24 cellular contexts compared by ENCODE assay signal in genomic region chr15:76871930-76872329, GRCh38. TPM values are rescaled to one million over a fixed set of nuclear protein-coding genes. Genes with fewer than 3 reads are reported as not detected.
A peak's percentile ranks its signal among the peaks of the same experiment; 100 is the strongest.
DNase-seq lines count a peak whose midpoint lies in the region; ATAC-seq and TF ChIP-seq lines count a peak whose summit lies in the region.
"Had no signal": no experiment of that assay in that cellular context is flagged by ENCODE, and none has a peak within 500 bp of the region (broad histone marks: within the 10 kb centered on the region; RNA-seq: fewer than 3 reads in every experiment).

No MANE protein-coding gene starts in this region.

- no peak overlapping the region for H3K4me3 Mint-ChIP-seq in activated T-cell treated with anti-CD3 and anti-CD28 coated beads, Interleukin-2, amount 50 U/mL, for 72 hours
- no peak overlapping the region for H3K4me3 Mint-ChIP-seq in activated T-helper 17 cell treated with anti-CD3 and anti-CD28 coated beads, Interleukin-2, amount 50 U/mL, for 72 hours
- H3K4me3 Mint-ChIP-seq in stimulated activated naive CD8-positive, alpha-beta T cell treated with anti-CD3 and anti-CD28 coated beads, Interleukin-15, amount 100 ng/mL, for 72 hours: peak overlapping the region; percentile 2 to 6
- H3K4me3 Mint-ChIP-seq: nephron, WTC11 had no signal

- H3K36me3 Mint-ChIP-seq in activated T-cell treated with anti-CD3 and anti-CD28 coated beads, Interleukin-2, amount 50 U/mL, for 72 hours (ENCODE audit: insufficient read depth in 2 of 2): peaks cover 0 to 4% of the 10 kb centered on the region in 2 donors
- H3K36me3 Mint-ChIP-seq in activated T-helper 17 cell treated with anti-CD3 and anti-CD28 coated beads, Interleukin-2, amount 50 U/mL, for 72 hours (ENCODE audit: low read depth): peaks cover 20% of the 10 kb centered on the region

- H3K9me3 Mint-ChIP-seq in activated T-cell treated with anti-CD3 and anti-CD28 coated beads, Interleukin-2, amount 50 U/mL, for 72 hours: no peaks in the 10 kb centered on the region
- no peaks in the 10 kb centered on the region for H3K9me3 Mint-ChIP-seq in activated T-helper 17 cell treated with anti-CD3 and anti-CD28 coated beads, Interleukin-2, amount 50 U/mL, for 72 hours
- no peaks in the 10 kb centered on the region for H3K9me3 Mint-ChIP-seq in stimulated activated naive CD8-positive, alpha-beta T cell treated with anti-CD3 and anti-CD28 coated beads, Interleukin-15, amount 100 ng/mL, for 72 hours
- H3K9me3 Mint-ChIP-seq: nephron, WTC11 had no signal

- no peak for DNase-seq in activated T-cell treated with anti-CD3 and anti-CD28 coated beads, Interleukin-2, amount 50 U/mL, for 72 hours
- DNase-seq in activated T-cell treated with anti-CD3 and anti-CD28 coated beads for 4 hours: no peak
- peak; percentile 6 for DNase-seq in glomerular visceral epithelial cell (ENCODE audit: extremely low spot score)
- DNase-seq in stimulated activated naive CD8-positive, alpha-beta T cell treated with anti-CD3 and anti-CD28 coated beads, Interleukin-15, amount 100 ng/mL, for 72 hours: no peak
- DNase-seq in BE2C: no peak
- no peak for DNase-seq in NCI-H2107 treated with DMSO at 0.1 percent for 48 hours (lab: John Stamatoyannopoulos, UW; ENCODE audit: unreplicated experiment)
- DNase-seq: colonic mucosa; midbrain; MV-4-11; NCI-H1694 treated with DMSO at 0.1 percent for 48 hours; NCI-H526 treated with DMSO at 0.1 percent for 48 hours; pancreas; RPMI8226; stimulated activated CD4-positive, alpha-beta T cell treated with anti-CD3 and anti-CD28 coated beads, Interleukin-4, amount 100 ng/mL, for 1 hour; stimulated activated naive CD4-positive, alpha-beta T cell treated with Interleukin-2 at 50 U/mL for 16 hours; T-helper 9 cell had no signal

- peaks cover 7% of the 10 kb centered on the region for H3K4me1 Mint-ChIP-seq in activated T-cell treated with anti-CD3 and anti-CD28 coated beads, Interleukin-2, amount 50 U/mL, for 72 hours (ENCODE audit: low read depth)
- peaks cover 10% of the 10 kb centered on the region for H3K4me1 Mint-ChIP-seq in activated T-helper 17 cell treated with anti-CD3 and anti-CD28 coated beads, Interleukin-2, amount 50 U/mL, for 72 hours
- peaks cover 47% of the 10 kb centered on the region for H3K4me1 Mint-ChIP-seq in stimulated activated naive CD8-positive, alpha-beta T cell treated with anti-CD3 and anti-CD28 coated beads, Interleukin-15, amount 100 ng/mL, for 72 hours
- H3K4me1 Mint-ChIP-seq: nephron, WTC11 had no signal

- H3K36me3 ChIP-seq in BE2C: no peaks in the 10 kb centered on the region
- H3K36me3 ChIP-seq: colonic mucosa had no signal

- no peaks in the 10 kb centered on the region for H3K9me3 ChIP-seq in BE2C
- H3K9me3 ChIP-seq: colonic mucosa, esophagus muscularis mucosa, pancreas, right atrium auricular region, tibial nerve had no signal

- no peaks in the 10 kb centered on the region for H3K27me3 Mint-ChIP-seq in activated T-cell treated with anti-CD3 and anti-CD28 coated beads, Interleukin-2, amount 50 U/mL, for 72 hours (ENCODE audit: low read depth)
- H3K27me3 Mint-ChIP-seq in activated T-helper 17 cell treated with anti-CD3 and anti-CD28 coated beads, Interleukin-2, amount 50 U/mL, for 72 hours: no peaks in the 10 kb centered on the region
- no peaks in the 10 kb centered on the region for H3K27me3 Mint-ChIP-seq in stimulated activated naive CD8-positive, alpha-beta T cell treated with anti-CD3 and anti-CD28 coated beads, Interleukin-15, amount 100 ng/mL, for 72 hours

- peak overlapping the region; percentile 5 for H3K27ac Mint-ChIP-seq in activated T-cell treated with anti-CD3 and anti-CD28 coated beads, Interleukin-2, amount 50 U/mL, for 72 hours
- peak overlapping the region; percentile 62 for H3K27ac Mint-ChIP-seq in activated T-helper 17 cell treated with anti-CD3 and anti-CD28 coated beads, Interleukin-2, amount 50 U/mL, for 72 hours
- H3K27ac Mint-ChIP-seq in stimulated activated naive CD8-positive, alpha-beta T cell treated with anti-CD3 and anti-CD28 coated beads, Interleukin-15, amount 100 ng/mL, for 72 hours: peak overlapping the region in 1 of 2 donors; percentile 89
- H3K27ac Mint-ChIP-seq: nephron, WTC11 had no signal

- ATAC-seq in activated T-cell treated with anti-CD3 and anti-CD28 coated beads, Interleukin-2, amount 50 U/mL, for 72 hours (replicated peaks in 1 of 2): no peak
- peak; percentile 44 for ATAC-seq in activated T-helper 17 cell treated with anti-CD3 and anti-CD28 coated beads, Interleukin-2, amount 50 U/mL, for 72 hours (replicated peaks)
- ATAC-seq in stimulated activated naive CD8-positive, alpha-beta T cell treated with anti-CD3 and anti-CD28 coated beads, Interleukin-15, amount 100 ng/mL, for 72 hours: no peak
- ATAC-seq in HG03571 (IDR thresholded peaks at IDR 0.05; ENCODE audit: unreplicated experiment): no peak
- ATAC-seq: pancreas, WTC11 had no signal

- no peak overlapping the region for H3K4me3 ChIP-seq in BE2C (ENCODE audit: low read depth, low read length)
- H3K4me3 ChIP-seq: colonic mucosa, esophagus muscularis mucosa, hepatocyte, pancreas, right atrium auricular region, tibial nerve had no signal

- no peak for TF ChIP-seq CTCF in BE2C (IDR thresholded peaks at IDR 0.05; ENCODE audit: low read depth, low read length)

- no peaks in the 10 kb centered on the region for H3K4me1 ChIP-seq in BE2C
- H3K4me1 ChIP-seq: colonic mucosa, esophagus muscularis mucosa, tibial nerve had no signal

- H3K27me3 ChIP-seq in BE2C: no peaks in the 10 kb centered on the region
- H3K27me3 ChIP-seq: colonic mucosa, esophagus muscularis mucosa, hepatocyte, pancreas, right atrium auricular region, tibial nerve had no signal

RNA-seq across cellular contexts. Expression of gene SCAPER, which starts 33.2 kb away (rescaled TPM):
- 10 to 100 TPM; 30.9 to 34.7 TPM for total RNA-seq in activated T-cell treated with anti-CD3 and anti-CD28 coated beads, Interleukin-2, amount 50 U/mL, for 72 hours
- total RNA-seq in activated T-helper 17 cell treated with anti-CD3 and anti-CD28 coated beads, Interleukin-2, amount 50 U/mL, for 72 hours: 10 to 100 TPM; 25.8 to 56.7 TPM
- polyA plus RNA-seq in BE2C (2012; ENCODE audit: insufficient read depth, insufficient read length, low read depth): 5.4 TPM

RNA-seq across cellular contexts. Expression of gene RCN2, which starts 59.6 kb away (rescaled TPM):
- 10 to 100 TPM; 24.6 to 28.1 TPM for total RNA-seq in activated T-cell treated with anti-CD3 and anti-CD28 coated beads, Interleukin-2, amount 50 U/mL, for 72 hours
- total RNA-seq in activated T-helper 17 cell treated with anti-CD3 and anti-CD28 coated beads, Interleukin-2, amount 50 U/mL, for 72 hours: 10 to 100 TPM; 18.1 to 27.5 TPM
- 47.3 TPM for polyA plus RNA-seq in BE2C (2012; ENCODE audit: insufficient read depth, insufficient read length, low read depth)

Comparison
In these comparisons a context has a peak if more than half of its experiments do, and no peak if none do; other contexts are left out.
1. H3K4me3 Mint-ChIP-seq: peak in stimulated activated naive CD8-positive, alpha-beta T cell treated with anti-CD3 and anti-CD28 coated beads, Interleukin-15, amount 100 ng/mL, for 72 hours (2 of 2); none in activated T-cell treated with anti-CD3 and anti-CD28 coated beads, Interleukin-2, amount 50 U/mL, for 72 hours (0 of 2) and activated T-helper 17 cell treated with anti-CD3 and anti-CD28 coated beads, Interleukin-2, amount 50 U/mL, for 72 hours (single experiment).